3 cellular contexts compared by ENCODE assay signal in genomic region chr17:30133197-30133596, GRCh38.
TF ChIP-seq lines count a peak whose summit lies in the region.

No MANE protein-coding gene starts in this region.

TF ChIP-seq in A549, 52 proteins besides CTCF, POLR2A, EP300 and RAD21:
- peak; percentile 89 for TF ChIP-seq MAFK (IDR thresholded peaks at IDR 0.05; ENCODE audit: partially characterized antibody)
- TF ChIP-seq JUN (IDR thresholded peaks at IDR 0.05), result 0 out of 5 replicates have a peak, but pooled peaks of 1 of the 2 experiments have one; percentile 13
- TF ChIP-seq KDM5A (IDR thresholded peaks at IDR 0.05), result no peak
- no peak for TF ChIP-seq CBX2 (IDR thresholded peaks at IDR 0.05; ENCODE audit: borderline replicate concordance, low read depth)
- TF ChIP-seq CEBPB (IDR thresholded peaks at IDR 0.05), result no peak

TF ChIP-seq in IMR-90, 13 proteins besides CTCF, POLR2A, EP300 and RAD21:
- TF ChIP-seq MAZ (IDR thresholded peaks at IDR 0.05; ENCODE audit: borderline replicate concordance, low read depth, low read length), result no peak
- peak; percentile 72 for TF ChIP-seq MAFK (IDR thresholded peaks at IDR 0.05; ENCODE audit: low read depth, low read length)
- no peak for TF ChIP-seq BHLHE40 (IDR thresholded peaks at IDR 0.05; ENCODE audit: low read depth, low read length)

TF ChIP-seq in SK-N-SH, 30 proteins besides CTCF, POLR2A, EP300 and RAD21:
- TF ChIP-seq ELF1 (IDR thresholded peaks at IDR 0.05), result no peak
- TF ChIP-seq, protein P1, sequence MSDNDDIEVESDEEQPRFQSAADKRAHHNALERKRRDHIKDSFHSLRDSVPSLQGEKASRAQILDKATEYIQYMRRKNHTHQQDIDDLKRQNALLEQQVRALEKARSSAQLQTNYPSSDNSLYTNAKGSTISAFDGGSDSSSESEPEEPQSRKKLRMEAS (IDR thresholded peaks at IDR 0.05; ENCODE audit: low read depth), result no peak
- TF ChIP-seq USF2 (IDR thresholded peaks at IDR 0.05; ENCODE audit: borderline replicate concordance, low read depth, low read length), result no peak
- no peak for TF ChIP-seq FOXM1 (IDR thresholded peaks at IDR 0.05; ENCODE audit: low read depth)
- no peak for TF ChIP-seq MEF2A (IDR thresholded peaks at IDR 0.05; ENCODE audit: borderline replicate concordance, low read depth)
- TF ChIP-seq FOXJ3 (CRISPR knock-in tag; IDR thresholded peaks at IDR 0.05), result no peak
- TF ChIP-seq, protein P2, sequence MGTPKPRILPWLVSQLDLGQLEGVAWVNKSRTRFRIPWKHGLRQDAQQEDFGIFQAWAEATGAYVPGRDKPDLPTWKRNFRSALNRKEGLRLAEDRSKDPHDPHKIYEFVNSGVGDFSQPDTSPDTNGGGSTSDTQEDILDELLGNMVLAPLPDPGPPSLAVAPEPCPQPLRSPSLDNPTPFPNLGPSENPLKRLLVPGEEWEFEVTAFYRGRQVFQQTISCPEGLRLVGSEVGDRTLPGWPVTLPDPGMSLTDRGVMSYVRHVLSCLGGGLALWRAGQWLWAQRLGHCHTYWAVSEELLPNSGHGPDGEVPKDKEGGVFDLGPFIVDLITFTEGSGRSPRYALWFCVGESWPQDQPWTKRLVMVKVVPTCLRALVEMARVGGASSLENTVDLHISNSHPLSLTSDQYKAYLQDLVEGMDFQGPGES (IDR thresholded peaks at IDR 0.05; ENCODE audit: low read depth, low read length), result no peak
- no peak for TF ChIP-seq CHD2 (IDR thresholded peaks at IDR 0.05; ENCODE audit: low read length, partially characterized antibody)
TF ChIP-seq in SK-N-SH: peak in this region for 0.
